ENCODE assay signal across 12 cellular contexts in genomic region chr18:8423051-8423558, GRCh38.
DNase-seq lines count a peak whose midpoint lies in the region; ATAC-seq, FAIRE-seq and TF ChIP-seq lines count a peak whose summit lies in the region.
"Had no signal": no experiment of that assay in that cellular context is flagged by ENCODE, and none has a peak within 500 bp of the region (broad histone marks: within the 10 kb centered on the region; RNA-seq: fewer than 3 reads in every experiment).

No MANE protein-coding gene starts in this region.

- WGBS in heart left ventricle, 4 donors: 48 to 61% (median 59%) methylated on average over 11 of the region's 11 CpGs
- 61% methylated on average over 11 of the region's 11 CpGs for WGBS in tibial nerve, 2 donors

- TF ChIP-seq POLR2A in heart left ventricle (IDR thresholded peaks at IDR 0.05): no peak
- no peak for TF ChIP-seq POLR2A in tibial nerve (IDR thresholded peaks at IDR 0.05)

- no peaks in the 10 kb centered on the region for H3K36me3 ChIP-seq in heart left ventricle
- H3K36me3 ChIP-seq in astrocyte (ENCODE audit: insufficient read depth, low read length): no peaks in the 10 kb centered on the region
- no peaks in the 10 kb centered on the region for H3K36me3 ChIP-seq in tibial nerve
- H3K36me3 ChIP-seq: gastroesophageal sphincter had no signal

- no peak overlapping the region for H3K9ac ChIP-seq in astrocyte (ENCODE audit: low read length)

- H3K4me3 Mint-ChIP-seq in astrocyte (ENCODE audit: unreplicated experiment): no peak overlapping the region
- no peak overlapping the region for H3K4me3 Mint-ChIP-seq in glutamatergic neuron (ENCODE audit: unreplicated experiment)

- H3K27me3 Mint-ChIP-seq in astrocyte (ENCODE audit: low read depth, unreplicated experiment) (no peaks in the 10 kb centered on the region), glutamatergic neuron (ENCODE audit: unreplicated experiment) (peaks cover 6% of the 10 kb centered on the region)

- H3K4me2 ChIP-seq in astrocyte (ENCODE audit: low read length): peak overlapping the region; percentile 59

- intact Hi-C loops in heart left ventricle (cut with DNase I): no loop called here
- intact Hi-C loops in left ventricle myocardium superior (cut with micrococcal nuclease): no loop called here

- ATAC-seq in heart left ventricle (peak in 3 of 4 donors; percentile 35 to 45 (median 43)), left ventricle myocardium superior (no peak), GM19397 (IDR thresholded peaks at IDR 0.05; ENCODE audit: unreplicated experiment) (no peak)
- ATAC-seq: gastroesophageal sphincter had no signal

- no peaks in the 10 kb centered on the region for H3K9me3 Mint-ChIP-seq in astrocyte (ENCODE audit: unreplicated experiment)
- peaks cover 4% of the 10 kb centered on the region for H3K9me3 Mint-ChIP-seq in glutamatergic neuron (ENCODE audit: unreplicated experiment)

- DNase-seq in heart left ventricle (peak in 1 of 5 donors; percentile 13), left ventricle myocardium superior (no peak), astrocyte (ENCODE audit: low read depth) (peak; percentile 65), glutamatergic neuron (peak; percentile 31), urothelium cell line (ENCODE audit: low spot score) (peak; percentile 82), NCI-H187 (lab: John Stamatoyannopoulos, UW) (no peak), tibial nerve (ENCODE audit: low spot score in 2 of 2) (no peak)
- DNase-seq: KG1, small intestine had no signal

- H3K79me2 ChIP-seq in astrocyte (ENCODE audit: insufficient read depth, low read length): no peaks in the 10 kb centered on the region

- peaks cover 0 to 6% (median 0%) of the 10 kb centered on the region in 12 donors for H3K4me1 ChIP-seq in heart left ventricle
- peaks cover 21% of the 10 kb centered on the region for H3K4me1 ChIP-seq in astrocyte (ENCODE audit: insufficient read depth, low read length)
- H3K4me1 ChIP-seq in tibial nerve: no peaks in the 10 kb centered on the region
- H3K4me1 ChIP-seq: gastroesophageal sphincter had no signal

- H3K4me3 ChIP-seq in heart left ventricle: no peak overlapping the region
- H3K4me3 ChIP-seq in astrocyte (ENCODE audit: insufficient read depth, low read depth, low read length): no peak overlapping the region
- no peak overlapping the region for H3K4me3 ChIP-seq in tibial nerve
- H3K4me3 ChIP-seq: gastroesophageal sphincter had no signal

- FAIRE-seq in astrocyte (lab: Jason Lieb, UNC): peak; percentile 80
- FAIRE-seq in urothelium cell line (lab: Jason Lieb, UNC): peak; percentile 59
- FAIRE-seq: A204.1, small intestine had no signal

- H3K27me3 ChIP-seq in heart left ventricle (no peaks in the 10 kb centered on the region), astrocyte (ENCODE audit: insufficient read depth, low read length) (no peaks in the 10 kb centered on the region), tibial nerve (no peaks in the 10 kb centered on the region)
- H3K27me3 ChIP-seq: gastroesophageal sphincter had no signal

- H3K9me3 ChIP-seq in heart left ventricle (no peaks in the 10 kb centered on the region), astrocyte (ENCODE audit: insufficient read depth, low read depth, low read length) (no peaks in the 10 kb centered on the region), tibial nerve (no peaks in the 10 kb centered on the region)
- H3K9me3 ChIP-seq: gastroesophageal sphincter had no signal

- H3K36me3 Mint-ChIP-seq in astrocyte (ENCODE audit: low read depth, unreplicated experiment) (no peaks in the 10 kb centered on the region), glutamatergic neuron (ENCODE audit: unreplicated experiment) (no peaks in the 10 kb centered on the region)

- H3K4me1 Mint-ChIP-seq in astrocyte (ENCODE audit: low read depth, unreplicated experiment): peaks cover 24% of the 10 kb centered on the region
- peaks cover 20% of the 10 kb centered on the region for H3K4me1 Mint-ChIP-seq in glutamatergic neuron (ENCODE audit: low read depth, unreplicated experiment)

- H3K27ac Mint-ChIP-seq in astrocyte (ENCODE audit: unreplicated experiment) (peak overlapping the region; percentile 95), glutamatergic neuron (ENCODE audit: unreplicated experiment) (peak overlapping the region; percentile 80)

- TF ChIP-seq CTCF in heart left ventricle (IDR thresholded peaks at IDR 0.05): no peak
- no peak for TF ChIP-seq CTCF in astrocyte (IDR thresholded peaks at IDR 0.05; ENCODE audit: insufficient read depth, low read depth, low read length)
- no peak for TF ChIP-seq CTCF in glutamatergic neuron (IDR thresholded peaks at IDR 0.05; ENCODE audit: partially characterized antibody, unreplicated experiment)
- TF ChIP-seq CTCF in tibial nerve (IDR thresholded peaks at IDR 0.05): no peak

- peak overlapping the region; percentile 68 for H2AFZ ChIP-seq in astrocyte (ENCODE audit: low read depth, low read length)

- no peaks in the 10 kb centered on the region for H4K20me1 ChIP-seq in astrocyte (ENCODE audit: insufficient read depth, low read length)

- peak overlapping the region in 2 of 12 donors; percentile 15 to 19 for H3K27ac ChIP-seq in heart left ventricle
- H3K27ac ChIP-seq in astrocyte (ENCODE audit: low read depth, low read length): no peak overlapping the region
- no peak overlapping the region for H3K27ac ChIP-seq in tibial nerve
- H3K27ac ChIP-seq: gastroesophageal sphincter had no signal

- no peak for TF ChIP-seq EP300 in tibial nerve (IDR thresholded peaks at IDR 0.05)

Comparison
In these comparisons a context has a peak if more than half of its experiments do, and no peak if none do; other contexts are left out.
1. ATAC-seq: peak in heart left ventricle (3 of 4); none in left ventricle myocardium superior (single experiment) and GM19397 (single experiment).
2. DNase-seq: peak in astrocyte (single experiment), glutamatergic neuron (single experiment) and urothelium cell line (single experiment); none in left ventricle myocardium superior (single experiment), NCI-H187 (0 of 2) and tibial nerve (0 of 2).